In the genomic region with DNA sequence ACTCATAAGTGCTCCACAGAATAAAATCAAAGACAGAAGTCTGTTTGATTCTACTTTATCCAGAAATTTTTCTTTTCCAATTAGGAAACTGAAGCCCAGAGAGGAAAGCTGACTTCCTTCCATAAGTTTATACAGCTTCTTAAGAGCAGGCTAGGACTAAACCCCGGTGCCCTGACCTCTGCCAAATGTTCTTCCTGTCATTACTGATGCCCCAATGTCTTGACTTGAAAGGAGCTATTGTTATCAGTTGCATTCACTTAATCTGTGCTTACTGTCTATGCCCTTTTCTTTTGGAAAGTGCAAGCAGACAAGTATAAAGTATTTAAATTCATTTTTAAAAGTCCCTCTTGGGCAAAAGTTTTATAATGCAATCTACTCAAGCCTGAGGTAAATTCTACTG, we compare ENCODE assay signal across 25 cellular contexts. TPM values are rescaled to one million over a fixed set of nuclear protein-coding genes. Genes with fewer than 3 reads are reported as not detected.
DNase-seq lines count a peak whose midpoint lies in the region; ATAC-seq and TF ChIP-seq lines count a peak whose summit lies in the region.
"Had no signal": no experiment of that assay in that cellular context is flagged by ENCODE, and none has a peak within 500 bp of the region (broad histone marks: within the 10 kb centered on the region; RNA-seq: fewer than 3 reads in every experiment).

No MANE protein-coding gene starts in this region.

- H3F3A ChIP-seq in neural progenitor cell (ENCODE audit: low read depth): peaks cover 23% of the 10 kb centered on the region

- H4K20me1 ChIP-seq in neural progenitor cell (ENCODE audit: low read depth): peaks cover 17% of the 10 kb centered on the region

- H3K27ac Mint-ChIP-seq in activated CD4-positive, alpha-beta T cell treated with anti-CD3 and anti-CD28 coated beads for 36 hours: peak overlapping the region; percentile 27
- H3K27ac Mint-ChIP-seq in endothelial cell (ENCODE audit: unreplicated experiment) (peak overlapping the region; percentile 95), neural progenitor cell (no peak overlapping the region)
- H3K27ac Mint-ChIP-seq: activated naive CD8-positive, alpha-beta T cell treated with anti-CD3 and anti-CD28 coated beads, Interleukin-2, amount 10 ng/mL, durations not matched to agents 7 days and 5 days; T-helper 2 cell treated with Interferon-gamma antibody and Interleukin-4, amounts not matched to agents 5 μg/mL and 100 μg/mL, for 36 hours had no signal

- H3K36me3 ChIP-seq in neural progenitor cell (peaks cover 22% of the 10 kb centered on the region), aorta (ENCODE audit: control insufficient read depth in 1 of 2, insufficient read depth in 2 of 2, low read length in 1 of 2) (peaks cover 5 to 12% of the 10 kb centered on the region in 2 donors), BE2C (no peaks in the 10 kb centered on the region)
- H3K36me3 ChIP-seq: esophagus squamous epithelium, gastrocnemius medialis, upper lobe of left lung had no signal

- POLR2A ChIA-PET in activated CD4-positive, alpha-beta T cell treated with anti-CD3 and anti-CD28 coated beads for 36 hours (lab: Charles Lee): interaction anchor here (1.7 kb wide), 1 partner anchor 13 kb away, joined by 4 read pairs; no protein-coding TSS in a partner anchor

- H2AFZ ChIP-seq in neural progenitor cell (replicated peaks): no peak overlapping the region

- H3K4me3 ChIP-seq in neural progenitor cell (no peak overlapping the region), aorta (ENCODE audit: low read length in 2 of 2) (no peak overlapping the region), BE2C (ENCODE audit: low read depth, low read length) (no peak overlapping the region)
- H3K4me3 ChIP-seq: esophagus squamous epithelium, gastrocnemius medialis, lung, upper lobe of left lung had no signal

- no peak overlapping the region for H3K9ac ChIP-seq in neural progenitor cell

- H3K27me3 ChIP-seq in neural progenitor cell: no peaks in the 10 kb centered on the region
- no peaks in the 10 kb centered on the region for H3K27me3 ChIP-seq in aorta (ENCODE audit: control insufficient read depth in 1 of 2, insufficient read depth in 2 of 2, low read length in 1 of 2)
- no peaks in the 10 kb centered on the region for H3K27me3 ChIP-seq in BE2C
- H3K27me3 ChIP-seq: esophagus squamous epithelium, gastrocnemius medialis, upper lobe of left lung had no signal

- ATAC-seq in activated CD4-positive, alpha-beta T cell treated with anti-CD3 and anti-CD28 coated beads for 36 hours: no peak
- ATAC-seq in GM19328 (IDR thresholded peaks at IDR 0.05; ENCODE audit: unreplicated experiment) (no peak), aorta (ENCODE audit: low FRiP score) (no peak)
- ATAC-seq: activated T-helper 17 cell treated with anti-CD3 and anti-CD28 coated beads, Interleukin-2, amount 50 U/mL, for 72 hours; gastrocnemius medialis had no signal

- no peak for DNase-seq in activated CD4-positive, alpha-beta T cell treated with anti-CD3 and anti-CD28 coated beads for 36 hours
- DNase-seq in activated CD4-positive, alpha-beta T cell treated with anti-CD3 and anti-CD28 coated beads for 48 hours: no peak
- peak; percentile 58 for DNase-seq in NCI-H82 (lab: John Stamatoyannopoulos, UW)
- peak; percentile 12 for DNase-seq in endothelial cell (ENCODE audit: low spot score)
- peak; percentile 52 for DNase-seq in neural progenitor cell (ENCODE audit: low spot score)
- no peak for DNase-seq in aorta
- DNase-seq in BE2C: no peak
- DNase-seq: activated CD4-positive, alpha-beta T cell treated with anti-CD3 and anti-CD28 coated beads, Interleukin-2, amount 50 U/mL, for 4 hours; activated naive CD8-positive, alpha-beta T cell treated with anti-CD3 and anti-CD28 coated beads, Interleukin-2, amount 10 ng/mL, durations not matched to agents 7 days and 5 days; effector memory CD4-positive, alpha-beta T cell; esophagus squamous epithelium; gastrocnemius medialis; GDM1; Kasumi-1; NCI-H1048; NCI-H187; stimulated activated CD8-positive, alpha-beta memory T cell treated with anti-CD3 and anti-CD28 coated beads, Interleukin-4, amount 100 ng/mL, for 48 hours; upper lobe of left lung had no signal

- intact Hi-C loops in activated CD4-positive, alpha-beta T cell treated with anti-CD3 and anti-CD28 coated beads for 36 hours (cut with DNase I, micrococcal nuclease): no loop called here
- intact Hi-C loops in aorta (cut with DNase I): no loop called here

- no peaks in the 10 kb centered on the region for H3K9me3 Mint-ChIP-seq in activated CD4-positive, alpha-beta T cell treated with anti-CD3 and anti-CD28 coated beads for 36 hours (ENCODE audit: low read depth)
- H3K9me3 Mint-ChIP-seq in endothelial cell (ENCODE audit: unreplicated experiment) (no peaks in the 10 kb centered on the region), neural progenitor cell (no peaks in the 10 kb centered on the region)
- H3K9me3 Mint-ChIP-seq: activated naive CD8-positive, alpha-beta T cell treated with anti-CD3 and anti-CD28 coated beads, Interleukin-2, amount 10 ng/mL, durations not matched to agents 7 days and 5 days; activated T-helper 17 cell treated with anti-CD3 and anti-CD28 coated beads, Interleukin-2, amount 50 U/mL, for 72 hours; T-helper 2 cell treated with Interferon-gamma antibody and Interleukin-4, amounts not matched to agents 5 μg/mL and 100 μg/mL, for 36 hours had no signal

- peaks cover 48% of the 10 kb centered on the region for H3K4me1 Mint-ChIP-seq in activated CD4-positive, alpha-beta T cell treated with anti-CD3 and anti-CD28 coated beads for 36 hours
- peaks cover 76% of the 10 kb centered on the region for H3K4me1 Mint-ChIP-seq in endothelial cell (ENCODE audit: unreplicated experiment)
- H3K4me1 Mint-ChIP-seq in neural progenitor cell: peaks cover 26% of the 10 kb centered on the region

- peaks cover 80% of the 10 kb centered on the region for H3K36me3 Mint-ChIP-seq in activated CD4-positive, alpha-beta T cell treated with anti-CD3 and anti-CD28 coated beads for 36 hours (ENCODE audit: low read depth)
- H3K36me3 Mint-ChIP-seq in endothelial cell (ENCODE audit: low read depth, unreplicated experiment) (peaks cover 30% of the 10 kb centered on the region), neural progenitor cell (peaks cover 68% of the 10 kb centered on the region)

- H3K27me3 Mint-ChIP-seq in activated CD4-positive, alpha-beta T cell treated with anti-CD3 and anti-CD28 coated beads for 36 hours: no peaks in the 10 kb centered on the region
- H3K27me3 Mint-ChIP-seq in endothelial cell (ENCODE audit: unreplicated experiment) (no peaks in the 10 kb centered on the region), neural progenitor cell (ENCODE audit: insufficient read depth, low read depth) (no peaks in the 10 kb centered on the region)
- H3K27me3 Mint-ChIP-seq: activated naive CD8-positive, alpha-beta T cell treated with anti-CD3 and anti-CD28 coated beads, Interleukin-2, amount 10 ng/mL, durations not matched to agents 7 days and 5 days; activated T-helper 17 cell treated with anti-CD3 and anti-CD28 coated beads, Interleukin-2, amount 50 U/mL, for 72 hours had no signal

- WGBS in aorta, 2 donors: 27 to 45% methylated on average over 1 of the region's 1 CpG

- H3K4me3 Mint-ChIP-seq in activated CD4-positive, alpha-beta T cell treated with anti-CD3 and anti-CD28 coated beads for 36 hours: no peak overlapping the region
- H3K4me3 Mint-ChIP-seq in endothelial cell (ENCODE audit: unreplicated experiment) (no peak overlapping the region), neural progenitor cell (no peak overlapping the region)
- H3K4me3 Mint-ChIP-seq: activated naive CD8-positive, alpha-beta T cell treated with anti-CD3 and anti-CD28 coated beads, Interleukin-2, amount 10 ng/mL, durations not matched to agents 7 days and 5 days; activated T-helper 17 cell treated with anti-CD3 and anti-CD28 coated beads, Interleukin-2, amount 50 U/mL, for 72 hours; T-helper 2 cell treated with Interferon-gamma antibody and Interleukin-4, amounts not matched to agents 5 μg/mL and 100 μg/mL, for 36 hours had no signal

- CTCF ChIA-PET in activated CD4-positive, alpha-beta T cell treated with anti-CD3 and anti-CD28 coated beads for 36 hours (lab: Charles Lee): interaction anchor here (0.6 to 2.3 kb wide), 6 partner anchors 11 to 308 kb away, joined by 3 to 11 read pairs (median 4); a partner anchor contains a TSS

- H3K4me2 ChIP-seq in neural progenitor cell: peak overlapping the region; percentile 49

- peaks cover 24% of the 10 kb centered on the region for H3K79me2 ChIP-seq in neural progenitor cell (ENCODE audit: low read depth)

- H3K27ac ChIP-seq in neural progenitor cell: peak overlapping the region; percentile 48
- H3K27ac ChIP-seq in aorta (ENCODE audit: low read depth in 1 of 2, low read length in 2 of 2): peak overlapping the region in 1 of 2 donors; percentile 80
- H3K27ac ChIP-seq: 22Rv1, gastrocnemius medialis, VCaP had no signal

- H3K9me3 ChIP-seq in neural progenitor cell (ENCODE audit: low read depth): no peaks in the 10 kb centered on the region
- no peaks in the 10 kb centered on the region for H3K9me3 ChIP-seq in aorta (ENCODE audit: control insufficient read depth, low read length)
- H3K9me3 ChIP-seq in BE2C: no peaks in the 10 kb centered on the region
- H3K9me3 ChIP-seq: esophagus squamous epithelium, gastrocnemius medialis, upper lobe of left lung had no signal

- peaks cover 51% of the 10 kb centered on the region for H3K4me1 ChIP-seq in neural progenitor cell
- no peaks in the 10 kb centered on the region for H3K4me1 ChIP-seq in aorta (ENCODE audit: control insufficient read depth in 1 of 2, insufficient read depth in 2 of 2, low read length in 2 of 2)
- no peaks in the 10 kb centered on the region for H3K4me1 ChIP-seq in BE2C
- H3K4me1 ChIP-seq: gastrocnemius medialis, upper lobe of left lung had no signal

- TF ChIP-seq CTCF in endothelial cell (IDR thresholded peaks at IDR 0.05; ENCODE audit: unreplicated experiment): no peak
- no peak for TF ChIP-seq CTCF in neural progenitor cell (IDR thresholded peaks at IDR 0.05)
- no peak for TF ChIP-seq CTCF in BE2C (IDR thresholded peaks at IDR 0.05; ENCODE audit: low read depth, low read length)

RNA-seq across cellular contexts. Expression of a gene that starts 18.1 kb away (rescaled TPM):
- total RNA-seq in activated CD4-positive, alpha-beta T cell treated with anti-CD3 and anti-CD28 coated beads for 36 hours: 10 to 100 TPM; 30.2 to 42.3 TPM
- total RNA-seq in endothelial cell (ENCODE audit: unreplicated experiment) (30.9 TPM), neural progenitor cell (ENCODE audit: low replicate concordance) (41.5 and 48.4 TPM in 2 replicates), aorta (10 to 100 TPM; 28.2 to 45.3 TPM)
- polyA plus RNA-seq in aorta: 10 to 100 TPM; 15.8 to 31.7 TPM
- 18.2 TPM for polyA plus RNA-seq in BE2C (2012; ENCODE audit: insufficient read depth, insufficient read length, low read depth)

RNA-seq across cellular contexts. Expression of a gene that starts 57.0 kb away (rescaled TPM):
- not detected for total RNA-seq in activated CD4-positive, alpha-beta T cell treated with anti-CD3 and anti-CD28 coated beads for 36 hours
- total RNA-seq in endothelial cell (ENCODE audit: unreplicated experiment): 0.13 TPM
- 0.31 and 1.3 TPM in 2 replicates for total RNA-seq in neural progenitor cell (ENCODE audit: low replicate concordance)
- total RNA-seq in aorta: under 1 TPM; 0.29 to 0.81 TPM
- polyA plus RNA-seq in aorta: not detected
- not detected for polyA plus RNA-seq in BE2C (2012; ENCODE audit: insufficient read depth, insufficient read length, low read depth)
- total RNA-seq: activated naive CD8-positive, alpha-beta T cell treated with anti-CD3 and anti-CD28 coated beads, Interleukin-2, amount 10 ng/mL, durations not matched to agents 7 days and 5 days; activated T-helper 17 cell treated with anti-CD3 and anti-CD28 coated beads, Interleukin-2, amount 50 U/mL, for 72 hours; esophagus squamous epithelium; gastrocnemius medialis; upper lobe of left lung had no signal
- polyA plus RNA-seq: keratinocyte, lung had no signal

Comparison
In these comparisons a context has a peak if more than half of its experiments do, and no peak if none do; other contexts are left out.
1. DNase-seq: peak in NCI-H82 (single experiment), endothelial cell (single experiment) and neural progenitor cell (single experiment); none in activated CD4-positive, alpha-beta T cell treated with anti-CD3 and anti-CD28 coated beads for 36 hours (single experiment), activated CD4-positive, alpha-beta T cell treated with anti-CD3 and anti-CD28 coated beads for 48 hours (single experiment), aorta (0 of 2) and BE2C (single experiment).